ENCODE assay signal across 8 cellular contexts in the genomic region with DNA sequence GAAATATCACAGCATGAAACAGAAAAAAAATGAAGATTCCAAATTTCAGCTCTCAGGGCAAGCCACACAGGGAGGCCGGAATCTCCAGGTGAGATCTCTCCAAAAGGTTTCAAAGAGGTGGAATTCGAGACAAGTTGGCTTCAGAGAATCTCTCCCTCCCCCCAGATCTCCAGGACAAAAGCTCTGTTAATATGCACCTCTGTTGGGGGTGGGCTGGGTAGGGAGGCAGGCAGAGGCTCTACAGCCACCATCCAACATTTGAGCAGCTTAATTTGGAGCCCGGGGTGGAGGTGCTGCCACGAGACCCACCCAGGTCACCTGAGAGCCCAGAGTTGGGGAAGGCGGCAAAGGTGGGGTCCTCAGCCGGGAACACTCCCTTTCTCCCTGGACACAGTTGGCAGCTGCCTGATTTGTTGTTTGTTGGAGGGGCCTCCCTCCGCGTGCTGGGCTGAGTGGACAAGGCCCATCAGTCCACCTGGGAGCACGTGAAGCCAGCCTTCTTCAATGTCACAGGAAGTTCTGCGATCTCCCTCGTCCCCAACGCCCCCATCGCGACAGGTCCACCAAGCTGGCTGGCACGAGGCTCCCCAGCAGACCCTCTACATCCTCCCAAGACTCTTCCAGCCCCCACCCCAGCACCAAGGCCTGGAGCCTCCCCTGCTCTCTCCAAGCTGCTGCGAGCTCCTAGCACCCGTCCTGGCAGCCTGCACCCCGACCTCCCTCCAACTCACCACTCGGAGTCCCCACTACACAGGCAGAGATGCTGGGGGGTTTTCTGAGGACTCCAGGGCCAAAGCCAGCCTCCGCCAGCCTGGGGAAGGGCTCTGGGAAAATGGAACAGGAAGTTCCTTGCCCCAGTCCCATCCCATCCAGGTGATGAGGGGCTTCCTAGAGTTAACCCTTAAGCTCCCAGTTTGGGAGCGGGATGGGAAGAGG. TPM values are rescaled to one million over a fixed set of nuclear protein-coding genes. Genes with fewer than 3 reads are reported as not detected.
DNase-seq lines count a peak whose midpoint lies in the region; ATAC-seq and TF ChIP-seq lines count a peak whose summit lies in the region.

Gene ZSCAN10, minus strand, starts transcription at position 836 of the 936 bp plus-strand sequence. CDS start 6,357 bp downstream, outside the sequence.

- WGBS in spleen, 5 donors, result 67 to 74% (median 69%) methylated on average over 21 of the region's 21 CpGs

- H3K27me3 ChIP-seq in iPS-15b (ENCODE audit: control insufficient read depth, insufficient read depth, low read length) (no peaks in the 10 kb centered on the region), spleen (replicated peaks in 1 of 7) (no peaks in the 10 kb centered on the region)

- no peak for DNase-seq in T-helper 2 cell treated with Interferon-gamma antibody and Interleukin-4, amounts not matched to agents 5 μg/mL and 100 μg/mL, for 36 hours (ENCODE audit: low spot score)
- DNase-seq in T-helper 2 cell (no peak), spleen (peak; percentile 80), NCI-H69 (lab: John Stamatoyannopoulos, UW) (no peak)
- no peak for DNase-seq in activated CD8-positive, alpha-beta T cell treated with anti-CD3 and anti-CD28 coated beads, Interleukin-2, amount 10 ng/mL, durations not matched to agents 7 days and 5 days
- DNase-seq in effector CD8-positive, alpha-beta T cell (lab: John Stamatoyannopoulos, UW), result no peak

- H3K9me3 ChIP-seq in iPS-15b (ENCODE audit: control insufficient read depth, insufficient read depth, low read length) (no peaks in the 10 kb centered on the region), spleen (no peaks in the 10 kb centered on the region)

- peak within 1 kb of the TSS; percentile 97 for H3K9ac ChIP-seq in iPS-15b (ENCODE audit: low read depth, low read length)

- TF ChIP-seq CTCF in spleen (IDR thresholded peaks at IDR 0.05 in 8 of 11, conservative IDR thresholded peaks at IDR 0.05 in 3 of 11), result no peak

- peaks cover 2% of the 10 kb centered on the region for H3K36me3 Mint-ChIP-seq in T-helper 2 cell treated with Interferon-gamma antibody and Interleukin-4, amounts not matched to agents 5 μg/mL and 100 μg/mL, for 36 hours (ENCODE audit: low read depth)
- no peaks in the 10 kb centered on the region for H3K36me3 Mint-ChIP-seq in activated CD8-positive, alpha-beta T cell treated with anti-CD3 and anti-CD28 coated beads, Interleukin-2, amount 10 ng/mL, durations not matched to agents 7 days and 5 days (ENCODE audit: low read depth)

- H3K4me1 Mint-ChIP-seq in T-helper 2 cell treated with Interferon-gamma antibody and Interleukin-4, amounts not matched to agents 5 μg/mL and 100 μg/mL, for 36 hours (ENCODE audit: low read depth), result peaks cover 49% of the 10 kb centered on the region
- H3K4me1 Mint-ChIP-seq in activated CD8-positive, alpha-beta T cell treated with anti-CD3 and anti-CD28 coated beads, Interleukin-2, amount 10 ng/mL, durations not matched to agents 7 days and 5 days (ENCODE audit: low read depth), result peaks cover 78% of the 10 kb centered on the region

- CTCF ChIA-PET in activated CD8-positive, alpha-beta T cell treated with anti-CD3 and anti-CD28 coated beads, Interleukin-2, amount 10 ng/mL, durations not matched to agents 7 days and 5 days (lab: Charles Lee), result interaction anchor here (1.1 to 16.4 kb wide), 11 partner anchors 11 to 71 kb away, joined by 3 to 354 read pairs (median 6); partner anchors contain the start of gene ZNF213

- H3K27ac ChIP-seq in spleen, result peak within 1 kb of the TSS; percentile 2 to 78 (median 66)

- POLR2A ChIA-PET in activated CD8-positive, alpha-beta T cell treated with anti-CD3 and anti-CD28 coated beads, Interleukin-2, amount 10 ng/mL, durations not matched to agents 7 days and 5 days (lab: Charles Lee), result interaction anchor here (0.7 to 7.0 kb wide), 7 partner anchors 24 to 116 kb away, joined by 3 to 32 read pairs (median 4); partner anchors contain the start of gene ZNF213

- peak within 1 kb of the TSS; percentile 75 for H3K27ac Mint-ChIP-seq in T-helper 2 cell treated with Interferon-gamma antibody and Interleukin-4, amounts not matched to agents 5 μg/mL and 100 μg/mL, for 36 hours
- peak within 1 kb of the TSS; percentile 71 for H3K27ac Mint-ChIP-seq in activated CD8-positive, alpha-beta T cell treated with anti-CD3 and anti-CD28 coated beads, Interleukin-2, amount 10 ng/mL, durations not matched to agents 7 days and 5 days

- H3K36me3 ChIP-seq in iPS-15b (ENCODE audit: control insufficient read depth, insufficient read depth, low read length) (peaks cover 5% of the 10 kb centered on the region), spleen (no peaks in the 10 kb centered on the region)

- no peaks in the 10 kb centered on the region for H3K9me3 Mint-ChIP-seq in T-helper 2 cell treated with Interferon-gamma antibody and Interleukin-4, amounts not matched to agents 5 μg/mL and 100 μg/mL, for 36 hours
- no peaks in the 10 kb centered on the region for H3K9me3 Mint-ChIP-seq in activated CD8-positive, alpha-beta T cell treated with anti-CD3 and anti-CD28 coated beads, Interleukin-2, amount 10 ng/mL, durations not matched to agents 7 days and 5 days (ENCODE audit: insufficient read depth)

- ATAC-seq in activated CD8-positive, alpha-beta T cell treated with anti-CD3 and anti-CD28 coated beads, Interleukin-2, amount 10 ng/mL, durations not matched to agents 7 days and 5 days, result no peak
- ATAC-seq in HG02610 (IDR thresholded peaks at IDR 0.05; ENCODE audit: unreplicated experiment), result no peak

- H3K27me3 Mint-ChIP-seq in T-helper 2 cell treated with Interferon-gamma antibody and Interleukin-4, amounts not matched to agents 5 μg/mL and 100 μg/mL, for 36 hours (ENCODE audit: low read depth), result no peaks in the 10 kb centered on the region
- H3K27me3 Mint-ChIP-seq in activated CD8-positive, alpha-beta T cell treated with anti-CD3 and anti-CD28 coated beads, Interleukin-2, amount 10 ng/mL, durations not matched to agents 7 days and 5 days (ENCODE audit: low read depth), result peaks cover 2% of the 10 kb centered on the region

- H3K4me3 ChIP-seq in iPS-15b (ENCODE audit: low read depth, low read length), result peak within 1 kb of the TSS; percentile 81
- H3K4me3 ChIP-seq in spleen, result peak within 1 kb of the TSS in 5 of 8 donors; percentile 9 to 63 (median 22)

- H3K4me1 ChIP-seq in iPS-15b (ENCODE audit: control insufficient read depth, insufficient read depth, low read length), result peaks cover 18% of the 10 kb centered on the region
- H3K4me1 ChIP-seq in spleen, result peaks cover 29 to 77% (median 55%) of the 10 kb centered on the region in 6 donors

- TF ChIP-seq POLR2A in spleen (IDR thresholded peaks at IDR 0.05), result no peak

- H3K4me3 Mint-ChIP-seq in T-helper 2 cell treated with Interferon-gamma antibody and Interleukin-4, amounts not matched to agents 5 μg/mL and 100 μg/mL, for 36 hours, result peak within 1 kb of the TSS; percentile 83
- peak within 1 kb of the TSS; percentile 69 for H3K4me3 Mint-ChIP-seq in activated CD8-positive, alpha-beta T cell treated with anti-CD3 and anti-CD28 coated beads, Interleukin-2, amount 10 ng/mL, durations not matched to agents 7 days and 5 days

- intact Hi-C loops in spleen (cut with DNase I; ENCODE audit: low total_unique reads), result no loop called here

RNA-seq across cellular contexts. Expression of gene ZSCAN10, which starts in this region (rescaled TPM):
- total RNA-seq in activated CD8-positive, alpha-beta T cell treated with anti-CD3 and anti-CD28 coated beads, Interleukin-2, amount 10 ng/mL, durations not matched to agents 7 days and 5 days, result under 1 TPM; 0.23 to 0.26 TPM
- under 1 TPM in 1 of 7 donors, not detected in 6; 0.85 TPM for total RNA-seq in spleen
- polyA plus RNA-seq in spleen, result under 1 TPM in 2 of 3 donors, not detected in 1; 0.02 to 0.06 TPM

Comparison
In these comparisons a context has a peak if more than half of its experiments do, and no peak if none do; other contexts are left out.
1. Peak in DNase-seq, H3K4me3 ChIP-seq and H3K27ac ChIP-seq in spleen; RNA of the gene not detected or under 1 TPM.